Comparison of ENCODE assay signal across 2 cellular contexts in the genomic region with DNA sequence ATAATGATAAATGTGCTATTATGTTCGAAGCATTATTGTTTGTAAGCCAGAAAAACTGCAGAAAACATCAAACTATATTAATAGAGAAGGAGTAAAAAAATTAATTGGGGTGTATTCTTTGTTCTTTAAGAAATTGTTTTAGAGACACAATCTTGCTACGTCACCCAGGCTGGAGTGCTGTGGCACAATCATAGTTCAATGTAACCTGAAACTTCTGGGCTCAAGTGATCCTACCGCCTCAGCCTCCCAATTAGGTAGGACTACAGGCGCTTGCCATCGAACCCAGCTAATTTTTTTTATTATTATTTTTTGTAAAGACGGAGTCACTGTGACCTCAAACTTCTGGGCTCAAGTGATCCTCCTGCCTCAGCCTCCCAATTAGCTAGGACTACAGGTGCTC.
"Had no signal": no experiment of that assay in that cellular context is flagged by ENCODE, and none has a peak within 500 bp of the region (broad histone marks: within the 10 kb centered on the region; RNA-seq: fewer than 3 reads in every experiment).

No MANE protein-coding gene starts in this region.

- DNase-seq: GDM1, GF-D8 had no signal
